Comparison of ENCODE assay signal across 8 cellular contexts in genomic region chr16:27315333-27316037, GRCh38. TPM values are rescaled to one million over a fixed set of nuclear protein-coding genes. Genes with fewer than 3 reads are reported as not detected.
DNase-seq lines count a peak whose midpoint lies in the region; ATAC-seq, FAIRE-seq and TF ChIP-seq lines count a peak whose summit lies in the region.

No MANE protein-coding gene starts in this region.

- H3K9me3 ChIP-seq in left lung = no peaks in the 10 kb centered on the region

- in situ Hi-C loops in brain microvascular endothelial cell (cut with HindIII; ENCODE audit: low pct_ligation_motif_present, low sequenced_read_pairs) = no loop called here

- H3K27ac ChIP-seq in brain microvascular endothelial cell = peak overlapping the region; percentile 98
- H3K27ac ChIP-seq in left lung = peak overlapping the region; percentile 98 to 100

- H3K36me3 ChIP-seq in brain microvascular endothelial cell (replicated peaks) = no peaks in the 10 kb centered on the region
- H3K36me3 ChIP-seq in left lung = peaks cover 0 to 15% of the 10 kb centered on the region in 2 donors

- peak overlapping the region; percentile 85 for H3K4me3 ChIP-seq in brain microvascular endothelial cell (ENCODE audit: low read depth, low read length)
- H3K4me3 ChIP-seq in left lung = peak overlapping the region; percentile 81 to 95

- H3K27me3 ChIP-seq in brain microvascular endothelial cell (replicated peaks) (no peaks in the 10 kb centered on the region), left lung (no peaks in the 10 kb centered on the region)

- no peak for TF ChIP-seq POLR2A in GM12892 (IDR thresholded peaks at IDR 0.05; ENCODE audit: low read depth, low read length)

- TF ChIP-seq CTCF in brain microvascular endothelial cell (IDR thresholded peaks at IDR 0.05; ENCODE audit: low read depth, low read length, missing control alignments) = peak; percentile 43
- TF ChIP-seq CTCF in left lung (IDR thresholded peaks at IDR 0.05) = no peak

- DNase-seq in GM12892 (ENCODE audit: insufficient read length) = no peak
- DNase-seq in SW 1271 (lab: John Stamatoyannopoulos, UW) = peak; percentile 24 to 67
- DNase-seq in brain microvascular endothelial cell = peak; percentile 57
- DNase-seq in left lung = peak; percentile 57 to 84
- peak; percentile 30 for DNase-seq in stimulated activated CD8-positive, alpha-beta memory T cell treated with anti-CD3 and anti-CD28 coated beads, Interleukin-15, amount 100 ng/mL, for 1 hour (ENCODE audit: low read depth)
- no peak for DNase-seq in iPS-NIHi7 (ENCODE audit: extremely low spot score)
- no peak for DNase-seq in SW480 (ENCODE audit: low spot score)

- peaks cover 42 to 72% of the 10 kb centered on the region in 2 donors for H3K4me1 ChIP-seq in left lung

- intact Hi-C loops in left lung (cut with DNase I) = loop anchor here in 1 of 2 donors (10.0 kb wide), 1 partner anchor 71 kb away; no protein-coding TSS in a partner anchor

- ATAC-seq in left lung = peak; percentile 22
- no peak for ATAC-seq in HG02763 (IDR thresholded peaks at IDR 0.05; ENCODE audit: unreplicated experiment)

- peak; percentile 64 for FAIRE-seq in GM12892 (lab: Jason Lieb, UNC)

RNA-seq across cellular contexts. Expression of gene IL4R, which starts 1.7 kb away (rescaled TPM):
- 18.8 TPM for polyA plus RNA-seq in GM12892 (2012; ENCODE audit: missing spikeins)
- total RNA-seq in left lung = 100 to 1,000 TPM in 1 of 2 donors, 10 to 100 TPM in 1; 80.3 to 133 TPM

RNA-seq across cellular contexts. Expression of gene NSMCE1, which starts 46.9 kb away (rescaled TPM):
- polyA plus RNA-seq in GM12892 (2012; ENCODE audit: missing spikeins) = 51.9 TPM
- 10 to 100 TPM; 48.6 to 52.7 TPM for total RNA-seq in left lung

Comparison
In these comparisons a context has a peak if more than half of its experiments do, and no peak if none do; other contexts are left out.
1. DNase-seq: peak in SW 1271 (2 of 2), brain microvascular endothelial cell (single experiment), left lung (2 of 2) and stimulated activated CD8-positive, alpha-beta memory T cell treated with anti-CD3 and anti-CD28 coated beads, Interleukin-15, amount 100 ng/mL, for 1 hour (single experiment); none in GM12892 (single experiment), iPS-NIHi7 (single experiment) and SW480 (single experiment).